In the genomic region with DNA sequence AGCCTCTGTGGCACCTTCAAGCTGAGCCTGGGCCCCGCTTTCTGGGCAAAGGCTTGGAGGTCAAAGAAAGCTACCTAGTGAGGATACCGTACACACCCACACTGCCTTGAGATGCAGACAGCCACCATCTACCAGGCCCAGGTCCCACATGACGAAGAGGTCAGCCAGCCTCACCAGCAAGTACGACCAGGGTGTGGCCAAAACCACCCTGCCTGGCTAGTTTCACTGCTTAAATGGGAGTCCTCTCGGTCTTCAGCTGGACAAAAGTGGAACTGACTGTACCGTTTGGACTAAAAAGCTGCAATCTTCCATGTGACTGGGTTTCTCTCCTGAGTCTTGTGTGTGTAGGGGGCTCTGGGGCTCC, we compare ENCODE assay signal across 11 cellular contexts. TPM values are rescaled to one million over a fixed set of nuclear protein-coding genes. Genes with fewer than 3 reads are reported as not detected.
DNase-seq lines count a peak whose midpoint lies in the region; ATAC-seq and TF ChIP-seq lines count a peak whose summit lies in the region.
"Had no signal": no experiment of that assay in that cellular context is flagged by ENCODE, and none has a peak within 500 bp of the region (broad histone marks: within the 10 kb centered on the region; RNA-seq: fewer than 3 reads in every experiment).

No MANE protein-coding gene starts in this region.

- H2BK12ac ChIP-seq in H9 (ENCODE audit: insufficient read length, low read depth, low read length), result peak overlapping the region; percentile 94

- peak overlapping the region; percentile 39 for H3K4ac ChIP-seq in H9 (ENCODE audit: low read depth, low read length)

- H3K36me3 Mint-ChIP-seq in H9 (ENCODE audit: insufficient read depth in 1 of 3, low read depth in 3 of 3), result peaks cover 4 to 6% (median 5%) of the 10 kb centered on the region in 3 experiments; a peak in 3 of 7 replicates
- H3K36me3 Mint-ChIP-seq: activated naive CD4-positive, alpha-beta T cell treated with anti-CD3 and anti-CD28 coated beads, Interleukin-2, amount 50 U/mL, for 72 hours had no signal

- no peaks in the 10 kb centered on the region for H3K27me3 Mint-ChIP-seq in H9 (ENCODE audit: low read depth)

- H3K27ac Mint-ChIP-seq in H9, result peak overlapping the region; percentile 97 to 99 (median 98)
- H3K27ac Mint-ChIP-seq: activated naive CD4-positive, alpha-beta T cell treated with anti-CD3 and anti-CD28 coated beads, Interleukin-2, amount 50 U/mL, for 72 hours had no signal

- ATAC-seq in mucosa of descending colon, result no peak
- ATAC-seq: activated naive CD4-positive, alpha-beta T cell treated with anti-CD3 and anti-CD28 coated beads, Interleukin-2, amount 50 U/mL, for 72 hours had no signal

- H3K27me3 ChIP-seq in H9 (ENCODE audit: insufficient read depth, low read length) (no peaks in the 10 kb centered on the region), mammary epithelial cell (ENCODE audit: insufficient read depth, low read length) (no peaks in the 10 kb centered on the region), suprapubic skin (no peaks in the 10 kb centered on the region), H7 (ENCODE audit: control insufficient read depth, insufficient read depth, low read length) (no peaks in the 10 kb centered on the region)

- whole genome bisulfite sequencing in H9 (ENCODE audit: extremely low coverage, insufficient read length, low lambda C conversion rate), result no CpG with 5 or more reads among the region's 6 CpGs
- 14% methylated on average over 2 of the region's 6 CpGs for WGBS in mammary epithelial cell (ENCODE audit: low coverage, missing lambda C conversion rate)
- WGBS in suprapubic skin, result 59% methylated on average over 5 of the region's 6 CpGs

- CTCF ChIA-PET in mammary epithelial cell (lab: Charles Lee; ENCODE audit: low non-redundant PET), result interaction anchor here (0.6 kb wide), 2 partner anchors 34 to 450 kb away, joined by 3 to 5 read pairs; no protein-coding TSS in a partner anchor

- BruUV-seq in mammary epithelial cell (replicated peaks; lab: Mats Ljungman, UMichigan), result no TSS peak

- DNase-seq in H9 (no peak), mammary epithelial cell (peak; percentile 81), islet precursor cell (peak; percentile 61), suprapubic skin (ENCODE audit: low spot score in 2 of 2) (peak in 1 of 2 donors; percentile 65), H7 (no peak), epidermal melanocyte (ENCODE audit: insufficient read length, low spot score) (no peak), NCI-H345 (lab: John Stamatoyannopoulos, UW) (no peak), mucosa of descending colon (no peak)
- DNase-seq: activated CD4-positive, alpha-beta T cell treated with anti-CD3 and anti-CD28 coated beads, Interleukin-2, amount 50 U/mL, for 4 hours; stimulated activated CD4-positive, alpha-beta T cell treated with anti-CD3 and anti-CD28 coated beads, Interleukin-1b, Interleukin-23, amount 100 ng/mL, for 48 hours had no signal

- H3K4me2 ChIP-seq in H9 (ENCODE audit: insufficient read depth, insufficient read length, low read length) (peak overlapping the region; percentile 11), mammary epithelial cell (ENCODE audit: insufficient read depth, low read depth, low read length) (peak overlapping the region; percentile 76)

- H3K27ac ChIP-seq in H9 (ENCODE audit: insufficient read length, low read depth, low read length), result peak overlapping the region; percentile 83
- peak overlapping the region; percentile 74 for H3K27ac ChIP-seq in mammary epithelial cell (ENCODE audit: insufficient read depth, low read depth, low read length)
- peak overlapping the region; percentile 75 for H3K27ac ChIP-seq in suprapubic skin

- no peaks in the 10 kb centered on the region for H3K79me2 ChIP-seq in H9 (ENCODE audit: insufficient read depth, low read length)
- H3K79me2 ChIP-seq in mammary epithelial cell (ENCODE audit: insufficient read depth, low read length), result no peaks in the 10 kb centered on the region

- TF ChIP-seq EP300 in suprapubic skin (IDR thresholded peaks at IDR 0.05), result no peak

- H2BK5ac ChIP-seq in H9 (ENCODE audit: insufficient read length, low read length), result peak overlapping the region; percentile 80

- H2AFZ ChIP-seq in H9 (ENCODE audit: low read length) (no peak overlapping the region), mammary epithelial cell (ENCODE audit: low read depth, low read length) (peak overlapping the region; percentile 87)

- peak overlapping the region; percentile 83 for H4K5ac ChIP-seq in H9 (ENCODE audit: insufficient read length, low read depth, low read length)

- no peak for TF ChIP-seq POLR2A in suprapubic skin (IDR thresholded peaks at IDR 0.05)

- TF ChIP-seq CTCF in H9 (conservative IDR thresholded peaks at IDR 0.05) (no peak), mammary epithelial cell (conservative IDR thresholded peaks at IDR 0.05 in 1 of 2, IDR thresholded peaks at IDR 0.05 in 1 of 2; ENCODE audit: extremely low read depth in 1 of 2, insufficient read depth in 1 of 2, low read depth in 1 of 2, low read length in 2 of 2) (no peak), suprapubic skin (IDR thresholded peaks at IDR 0.05) (no peak), mucosa of descending colon (IDR thresholded peaks at IDR 0.05) (no peak)

- H3K4me3 ChIP-seq in mammary epithelial cell (replicated peaks in 1 of 3; ENCODE audit: insufficient read depth in 1 of 3, low read depth in 2 of 3, low read length in 3 of 3) (no peak overlapping the region), suprapubic skin (no peak overlapping the region), H7 (ENCODE audit: insufficient read depth, low read depth, low read length) (no peak overlapping the region), mucosa of descending colon (no peak overlapping the region)

- no peaks in the 10 kb centered on the region for H3K23me2 ChIP-seq in H9 (ENCODE audit: insufficient read length, low read depth, low read length, poor library complexity, severe bottlenecking)

- peaks cover 41 to 50% of the 10 kb centered on the region in 2 experiments for H3K4me1 Mint-ChIP-seq in H9

- H3K4me3 Mint-ChIP-seq in H9, result peak overlapping the region in 1 of 2 experiments; percentile 32; a peak in 1 of 5 replicates

- dilution Hi-C loops in mammary epithelial cell (cut with HindIII; ENCODE audit: low sequenced_read_pairs), result no loop called here

- H3K4me1 ChIP-seq in H9 (ENCODE audit: insufficient read depth, low read length) (peaks cover 5% of the 10 kb centered on the region; the same call in 1 of the 2 replicates), mammary epithelial cell (ENCODE audit: insufficient read depth, low read length) (peaks cover 21% of the 10 kb centered on the region), suprapubic skin (peaks cover 30% of the 10 kb centered on the region), mucosa of descending colon (ENCODE audit: low read depth) (no peaks in the 10 kb centered on the region)

- peak overlapping the region; percentile 78 for H2BK20ac ChIP-seq in H9 (ENCODE audit: low read depth, low read length, poor library complexity, severe bottlenecking)

- H2BK120ac ChIP-seq in H9 (ENCODE audit: low read depth, low read length, poor library complexity, severe bottlenecking), result peak overlapping the region; percentile 93

- peak overlapping the region; percentile 0 for H3T11ph ChIP-seq in H9 (ENCODE audit: low read length)

- no peak overlapping the region for H2BK15ac ChIP-seq in H9 (ENCODE audit: low read depth, low read length)

- H3K9ac ChIP-seq in H9 (ENCODE audit: extremely low read depth, insufficient read length, low read length) (no peak overlapping the region), mammary epithelial cell (ENCODE audit: insufficient read depth, low read length) (peak overlapping the region; percentile 62)

- peak overlapping the region; percentile 86 for H4K8ac ChIP-seq in H9 (replicated peaks; ENCODE audit: insufficient read length, low read depth, low read length)

- no peaks in the 10 kb centered on the region for H3K79me1 ChIP-seq in H9 (ENCODE audit: insufficient read depth, low read depth, low read length, poor library complexity, severe bottlenecking)

- peak overlapping the region; percentile 88 for H4K91ac ChIP-seq in H9 (ENCODE audit: insufficient read length, low read depth, low read length)

- no peaks in the 10 kb centered on the region for H3K9me3 Mint-ChIP-seq in H9
- H3K9me3 Mint-ChIP-seq: activated naive CD4-positive, alpha-beta T cell treated with anti-CD3 and anti-CD28 coated beads, Interleukin-2, amount 50 U/mL, for 72 hours had no signal

- H4K20me1 ChIP-seq in H9 (ENCODE audit: control insufficient read depth, insufficient read depth, insufficient read length) (no peaks in the 10 kb centered on the region), mammary epithelial cell (ENCODE audit: insufficient read depth, low read length) (no peaks in the 10 kb centered on the region)

- peak overlapping the region; percentile 72 for H3K14ac ChIP-seq in H9 (ENCODE audit: insufficient read depth, low read length)

- no peak overlapping the region for H3K23ac ChIP-seq in H9 (ENCODE audit: insufficient read length, low read depth, low read length)

- H3K56ac ChIP-seq in H9 (ENCODE audit: insufficient read length, low read depth, low read length), result peak overlapping the region; percentile 74

- H3K36me3 ChIP-seq in mammary epithelial cell (ENCODE audit: insufficient read depth, low read length) (peaks cover 2% of the 10 kb centered on the region), suprapubic skin (peaks cover 27% of the 10 kb centered on the region), H7 (replicated peaks; ENCODE audit: control insufficient read depth, insufficient read depth, low read length) (peaks cover 1% of the 10 kb centered on the region; the same call in 1 of the 2 replicates), mucosa of descending colon (ENCODE audit: low read depth) (no peaks in the 10 kb centered on the region)

- peak overlapping the region; percentile 80 for H3K18ac ChIP-seq in H9 (ENCODE audit: insufficient read length, low read depth, low read length)

- no peaks in the 10 kb centered on the region for H3K9me3 ChIP-seq in H9 (ENCODE audit: control insufficient read depth, low read depth, low read length)
- no peaks in the 10 kb centered on the region for H3K9me3 ChIP-seq in mammary epithelial cell (replicated peaks; ENCODE audit: insufficient read depth, low read length)
- no peaks in the 10 kb centered on the region for H3K9me3 ChIP-seq in suprapubic skin
- H3K9me3 ChIP-seq in mucosa of descending colon, result no peaks in the 10 kb centered on the region

- H2AK5ac ChIP-seq in H9 (ENCODE audit: insufficient read length, low read length), result peak overlapping the region; percentile 76

- in situ Hi-C loops in mammary epithelial cell (cut with MboI; ENCODE audit: low sequenced_read_pairs in 2 of 2), result no loop called here

- intact Hi-C loops in mammary epithelial cell (cut with micrococcal nuclease), result loop anchor here (2.0 kb wide), 1 partner anchor 20 kb away; no protein-coding TSS in a partner anchor
- intact Hi-C loops in mucosa of descending colon (cut with DNase I, micrococcal nuclease), result no loop called here

RNA-seq across cellular contexts. Expression of gene VASN, which starts 21.6 kb away (rescaled TPM):
- total RNA-seq in H9 (2021) (10.8 and 11.0 TPM in 2 replicates), mammary epithelial cell (10 to 100 TPM in 1 of 2 donors, 1 to 10 TPM in 1; 5.0 to 25.5 TPM), suprapubic skin (10 to 100 TPM; 10.8 to 23.3 (median 22.3) TPM), mucosa of descending colon (1 to 10 TPM in 2 of 3 donors, under 1 TPM in 1; 0.93 to 8.4 (median 5.1) TPM)
- 1.9 TPM for polyA plus RNA-seq in mammary epithelial cell
- 0.67 TPM for polyA minus RNA-seq in mammary epithelial cell
- total RNA-seq in H7 (2014; rRNA removed; shearing (Covaris generic)), result 3.7 and 4.6 TPM in 2 replicates
- total RNA-seq: activated naive CD4-positive, alpha-beta T cell treated with anti-CD3 and anti-CD28 coated beads, Interleukin-2, amount 50 U/mL, for 72 hours had no signal

RNA-seq across cellular contexts. Expression of gene CORO7, which starts 23.2 kb away (rescaled TPM):
- total RNA-seq in H9 (2021) (33.8 and 38.4 TPM in 2 replicates), mammary epithelial cell (10 to 100 TPM; 10.7 to 26.0 TPM), suprapubic skin (10 to 100 TPM; 18.8 to 29.6 (median 25.7) TPM), mucosa of descending colon (10 to 100 TPM; 40.0 to 61.2 (median 49.1) TPM)
- polyA plus RNA-seq in mammary epithelial cell, result 8.8 TPM
- polyA minus RNA-seq in mammary epithelial cell, result 36.2 TPM
- 37.9 and 45.5 TPM in 2 replicates for total RNA-seq in H7 (2014; rRNA removed; shearing (Covaris generic))

RNA-seq across cellular contexts. Expression of gene DNAJA3, which starts 32.4 kb away (rescaled TPM):
- total RNA-seq in H9 (2021) (56.2 and 60.5 TPM in 2 replicates), mammary epithelial cell (10 to 100 TPM; 52.7 to 70.4 TPM), suprapubic skin (10 to 100 TPM; 41.1 to 70.9 (median 48.7) TPM), mucosa of descending colon (10 to 100 TPM; 47.0 to 58.3 (median 54.8) TPM)
- 55.6 TPM for polyA plus RNA-seq in mammary epithelial cell
- polyA minus RNA-seq in mammary epithelial cell, result 76.3 TPM
- total RNA-seq in H7 (2014; rRNA removed; shearing (Covaris generic)), result 85.5 and 87.8 TPM in 2 replicates

RNA-seq across cellular contexts. Expression of gene PAM16, which starts 42.1 kb away (rescaled TPM):
- total RNA-seq in H9 (2021), result 80.4 and 81.8 TPM in 2 replicates
- 10 to 100 TPM; 20.3 to 62.1 TPM for total RNA-seq in mammary epithelial cell
- polyA plus RNA-seq in mammary epithelial cell, result 41.2 TPM
- polyA minus RNA-seq in mammary epithelial cell, result 3.8 TPM
- 10 to 100 TPM; 23.8 to 54.7 (median 46.1) TPM for total RNA-seq in suprapubic skin
- total RNA-seq in H7 (2014; rRNA removed; shearing (Covaris generic)), result 92.3 and 115 TPM in 2 replicates
- total RNA-seq in mucosa of descending colon, result 10 to 100 TPM; 31.9 to 35.8 (median 32.6) TPM

Comparison
In these comparisons a context has a peak if more than half of its experiments do, and no peak if none do; other contexts are left out.
1. DNase-seq: peak in mammary epithelial cell (single experiment) and islet precursor cell (single experiment); none in H9 (single experiment), H7 (single experiment), epidermal melanocyte (single experiment), NCI-H345 (single experiment) and mucosa of descending colon (0 of 3).
2. Peak in every context shown above with its lines, with median percentiles within 50 percentile points of each other: H3K27ac ChIP-seq.